9 cellular contexts compared by ENCODE assay signal in genomic region chr14:44803239-44803905, GRCh38.
A peak's percentile ranks its signal among the peaks of the same experiment; 100 is the strongest.
DNase-seq lines count a peak whose midpoint lies in the region; ATAC-seq lines count a peak whose summit lies in the region.
"Had no signal": no experiment of that assay in that cellular context is flagged by ENCODE, and none has a peak within 500 bp of the region (broad histone marks: within the 10 kb centered on the region; RNA-seq: fewer than 3 reads in every experiment).

No MANE protein-coding gene starts in this region.

- peaks cover 5 to 13% of the 10 kb centered on the region in 2 donors for H3K27me3 Mint-ChIP-seq in stimulated activated naive B cell treated with anti-CD40 and anti-IgM and Interleukin-4, amounts not matched to agents 10 μg/mL and 1 μg/mL and 100 μg/mL, for 72 hours
- H3K27me3 Mint-ChIP-seq in activated T-helper 1 cell treated with anti-CD3 and anti-CD28 coated beads, Interleukin-12 subunit alpha, Interleukin-12 subunit beta, Interleukin-2, Interleukin-4 antibody, amounts not matched to agents 30 ng/mL and 10 ng/mL and 1 ng/mL, durations not matched to agents 14 hours and 24 hours and 36 hours (ENCODE audit: insufficient read depth), result peaks cover 3% of the 10 kb centered on the region

- no peak overlapping the region for H3K27ac ChIP-seq in right cardiac atrium (ENCODE audit: low read length)
- H3K27ac ChIP-seq: SJCRH30 had no signal

- ATAC-seq in GM18858 (IDR thresholded peaks at IDR 0.05; ENCODE audit: unreplicated experiment), result peak; percentile 87
- ATAC-seq in HG03097 (IDR thresholded peaks at IDR 0.05; ENCODE audit: low FRiP score, unreplicated experiment), result peak; percentile 81
- peak; percentile 79 to 80 for ATAC-seq in right cardiac atrium
- peak; percentile 77 to 83 for ATAC-seq in stimulated activated naive B cell treated with anti-CD40 and anti-IgM and Interleukin-4, amounts not matched to agents 10 μg/mL and 1 μg/mL and 100 μg/mL, for 72 hours (replicated peaks)

- H3K9me3 Mint-ChIP-seq in stimulated activated naive B cell treated with anti-CD40 and anti-IgM and Interleukin-4, amounts not matched to agents 10 μg/mL and 1 μg/mL and 100 μg/mL, for 72 hours, result peaks cover 0 to 1% of the 10 kb centered on the region in 2 donors
- H3K9me3 Mint-ChIP-seq in activated T-helper 1 cell treated with anti-CD3 and anti-CD28 coated beads, Interleukin-12 subunit alpha, Interleukin-12 subunit beta, Interleukin-2, Interleukin-4 antibody, amounts not matched to agents 30 ng/mL and 10 ng/mL and 1 ng/mL, durations not matched to agents 14 hours and 24 hours and 36 hours, result no peaks in the 10 kb centered on the region

- no peaks in the 10 kb centered on the region for H3K27me3 ChIP-seq in right cardiac atrium (ENCODE audit: control insufficient read depth, insufficient read depth)
- H3K27me3 ChIP-seq: SJCRH30 had no signal

- H3K4me3 Mint-ChIP-seq in stimulated activated naive B cell treated with anti-CD40 and anti-IgM and Interleukin-4, amounts not matched to agents 10 μg/mL and 1 μg/mL and 100 μg/mL, for 72 hours, result no peak overlapping the region
- no peak overlapping the region for H3K4me3 Mint-ChIP-seq in activated T-helper 1 cell treated with anti-CD3 and anti-CD28 coated beads, Interleukin-12 subunit alpha, Interleukin-12 subunit beta, Interleukin-2, Interleukin-4 antibody, amounts not matched to agents 30 ng/mL and 10 ng/mL and 1 ng/mL, durations not matched to agents 14 hours and 24 hours and 36 hours

- H3K9me3 ChIP-seq in right cardiac atrium (ENCODE audit: control insufficient read depth, low read length), result no peaks in the 10 kb centered on the region
- H3K9me3 ChIP-seq: SJCRH30 had no signal

- H3K4me1 Mint-ChIP-seq in stimulated activated naive B cell treated with anti-CD40 and anti-IgM and Interleukin-4, amounts not matched to agents 10 μg/mL and 1 μg/mL and 100 μg/mL, for 72 hours, result no peaks in the 10 kb centered on the region
- no peaks in the 10 kb centered on the region for H3K4me1 Mint-ChIP-seq in activated T-helper 1 cell treated with anti-CD3 and anti-CD28 coated beads, Interleukin-12 subunit alpha, Interleukin-12 subunit beta, Interleukin-2, Interleukin-4 antibody, amounts not matched to agents 30 ng/mL and 10 ng/mL and 1 ng/mL, durations not matched to agents 14 hours and 24 hours and 36 hours (ENCODE audit: low read depth)

- H3K36me3 Mint-ChIP-seq in stimulated activated naive B cell treated with anti-CD40 and anti-IgM and Interleukin-4, amounts not matched to agents 10 μg/mL and 1 μg/mL and 100 μg/mL, for 72 hours, result no peaks in the 10 kb centered on the region
- no peaks in the 10 kb centered on the region for H3K36me3 Mint-ChIP-seq in activated T-helper 1 cell treated with anti-CD3 and anti-CD28 coated beads, Interleukin-12 subunit alpha, Interleukin-12 subunit beta, Interleukin-2, Interleukin-4 antibody, amounts not matched to agents 30 ng/mL and 10 ng/mL and 1 ng/mL, durations not matched to agents 14 hours and 24 hours and 36 hours (ENCODE audit: low read depth)

- peak; percentile 21 for DNase-seq in CD1c-positive myeloid dendritic cell (ENCODE audit: extremely low spot score)
- DNase-seq in NCI-H2107 treated with DMSO at 0.1 percent for 48 hours (lab: John Stamatoyannopoulos, UW; ENCODE audit: unreplicated experiment), result peak; percentile 89
- DNase-seq in amniotic stem cell (lab: John Stamatoyannopoulos, UW), result peak; percentile 9
- no peak for DNase-seq in right cardiac atrium
- DNase-seq in stimulated activated naive B cell treated with anti-CD40 and anti-IgM and Interleukin-4, amounts not matched to agents 10 μg/mL and 1 μg/mL and 100 μg/mL, for 72 hours, result no peak
- no peak for DNase-seq in activated T-helper 1 cell treated with anti-CD3 and anti-CD28 coated beads, Interleukin-12 subunit alpha, Interleukin-12 subunit beta, Interleukin-2, Interleukin-4 antibody, amounts not matched to agents 30 ng/mL and 10 ng/mL and 1 ng/mL, durations not matched to agents 14 hours and 24 hours and 36 hours (ENCODE audit: low spot score)

- no peak overlapping the region for H3K27ac Mint-ChIP-seq in stimulated activated naive B cell treated with anti-CD40 and anti-IgM and Interleukin-4, amounts not matched to agents 10 μg/mL and 1 μg/mL and 100 μg/mL, for 72 hours
- H3K27ac Mint-ChIP-seq in activated T-helper 1 cell treated with anti-CD3 and anti-CD28 coated beads, Interleukin-12 subunit alpha, Interleukin-12 subunit beta, Interleukin-2, Interleukin-4 antibody, amounts not matched to agents 30 ng/mL and 10 ng/mL and 1 ng/mL, durations not matched to agents 14 hours and 24 hours and 36 hours, result no peak overlapping the region

- intact Hi-C loops in right cardiac atrium (cut with DNase I), result no loop called here
- intact Hi-C loops in activated T-helper 1 cell treated with anti-CD3 and anti-CD28 coated beads, Interleukin-12 subunit alpha, Interleukin-12 subunit beta, Interleukin-2, Interleukin-4 antibody, amounts not matched to agents 30 ng/mL and 10 ng/mL and 1 ng/mL, durations not matched to agents 14 hours and 24 hours and 36 hours (cut with micrococcal nuclease), result no loop called here

- H3K4me1 ChIP-seq in right cardiac atrium (ENCODE audit: control insufficient read depth, insufficient read depth, low read length), result no peaks in the 10 kb centered on the region
- H3K4me1 ChIP-seq: SJCRH30 had no signal

- 58% methylated on average over 1 of the region's 1 CpG for WGBS in right cardiac atrium

- H3K4me3 ChIP-seq in right cardiac atrium (ENCODE audit: low read length), result no peak overlapping the region
- H3K4me3 ChIP-seq: SJCRH30 had no signal

Comparison
In these comparisons a context has a peak if more than half of its experiments do, and no peak if none do; other contexts are left out.
1. DNase-seq: peak in CD1c-positive myeloid dendritic cell (single experiment), NCI-H2107 treated with DMSO at 0.1 percent for 48 hours (single experiment) and amniotic stem cell (single experiment); none in right cardiac atrium (0 of 3), stimulated activated naive B cell treated with anti-CD40 and anti-IgM and Interleukin-4, amounts not matched to agents 10 μg/mL and 1 μg/mL and 100 μg/mL, for 72 hours (single experiment) and activated T-helper 1 cell treated with anti-CD3 and anti-CD28 coated beads, Interleukin-12 subunit alpha, Interleukin-12 subunit beta, Interleukin-2, Interleukin-4 antibody, amounts not matched to agents 30 ng/mL and 10 ng/mL and 1 ng/mL, durations not matched to agents 14 hours and 24 hours and 36 hours (single experiment).
2. Peak in every context shown above with its lines, with median percentiles within 50 percentile points of each other: ATAC-seq.